Comparison of ENCODE assay signal across 17 cellular contexts in the genomic region with DNA sequence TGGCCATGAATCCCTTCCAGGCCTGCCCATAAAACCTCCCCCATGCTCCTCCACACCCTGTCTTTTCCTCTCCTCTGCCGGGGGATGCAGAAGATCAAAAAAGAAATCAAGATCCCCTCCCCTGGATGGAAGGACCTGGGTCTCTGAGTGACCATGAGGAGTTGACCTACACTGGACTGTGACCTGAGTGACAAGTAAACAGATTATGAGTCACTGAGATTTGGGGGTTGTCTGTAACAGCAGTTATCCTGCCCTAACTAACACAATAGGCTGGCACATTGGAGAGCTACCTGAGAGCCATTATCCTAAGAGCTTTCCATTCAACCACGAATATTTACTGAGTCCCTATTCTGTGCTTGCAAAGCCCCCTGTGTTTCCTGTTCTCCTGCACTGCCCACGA.
"Had no signal": no experiment of that assay in that cellular context is flagged by ENCODE, and none has a peak within 500 bp of the region (broad histone marks: within the 10 kb centered on the region; RNA-seq: fewer than 3 reads in every experiment).

No MANE protein-coding gene starts in this region.

- H3K36me3 ChIP-seq: heart left ventricle, ovary, sigmoid colon, spleen had no signal

- H3K27ac Mint-ChIP-seq: activated naive CD4-positive, alpha-beta T cell treated with anti-CD3 and anti-CD28 coated beads for 36 hours; effector memory CD8-positive, alpha-beta T cell; mesothelial cell of epicardium; stimulated activated naive CD8-positive, alpha-beta T cell treated with anti-CD3 and anti-CD28 coated beads, Interleukin-15, amount 100 ng/mL, for 72 hours; type B pancreatic cell had no signal

- DNase-seq: activated CD4-positive, alpha-beta T cell treated with anti-CD3 and anti-CD28 coated beads, Interleukin-2, amount 50 U/mL, for 1 hour; activated CD8-positive, alpha-beta memory T cell treated with anti-CD3 and anti-CD28 coated beads for 24 hours; activated naive CD4-positive, alpha-beta T cell treated with anti-CD3 and anti-CD28 coated beads for 36 hours; dermis blood vessel endothelial cell; effector memory CD8-positive, alpha-beta T cell; heart left ventricle; left cardiac atrium; ovary; sigmoid colon; spleen; stimulated activated naive CD8-positive, alpha-beta T cell treated with anti-CD3 and anti-CD28 coated beads, Interleukin-15, amount 100 ng/mL, for 72 hours had no signal

- ATAC-seq: activated CD4-positive, CD25-positive, alpha-beta regulatory T cell treated with anti-CD3 and anti-CD28 coated beads, Interleukin-2, amount 50 U/mL, for 24 hours; effector memory CD8-positive, alpha-beta T cell; heart left ventricle; left cardiac atrium; stimulated activated naive CD8-positive, alpha-beta T cell treated with anti-CD3 and anti-CD28 coated beads, Interleukin-15, amount 100 ng/mL, for 72 hours had no signal

- H3K4me1 ChIP-seq: sigmoid colon had no signal

- H3K27ac ChIP-seq: heart left ventricle, ovary, sigmoid colon, spleen had no signal

- H3K4me3 ChIP-seq: heart left ventricle, lung, ovary, sigmoid colon, spleen had no signal

- H3K27me3 ChIP-seq: heart left ventricle, ovary had no signal

- H3K4me1 Mint-ChIP-seq: mesothelial cell of epicardium had no signal

- H3K36me3 Mint-ChIP-seq: mesothelial cell of epicardium, type B pancreatic cell had no signal

- H3K9me3 Mint-ChIP-seq: activated naive CD4-positive, alpha-beta T cell treated with anti-CD3 and anti-CD28 coated beads for 36 hours; effector memory CD8-positive, alpha-beta T cell; mesothelial cell of epicardium; stimulated activated naive CD8-positive, alpha-beta T cell treated with anti-CD3 and anti-CD28 coated beads, Interleukin-15, amount 100 ng/mL, for 72 hours; type B pancreatic cell had no signal

- H3K9me3 ChIP-seq: heart left ventricle, ovary, sigmoid colon, spleen had no signal

- FAIRE-seq: astrocyte, frontal cortex had no signal

- H3K4me3 Mint-ChIP-seq: activated naive CD4-positive, alpha-beta T cell treated with anti-CD3 and anti-CD28 coated beads for 36 hours; effector memory CD8-positive, alpha-beta T cell; mesothelial cell of epicardium; stimulated activated naive CD8-positive, alpha-beta T cell treated with anti-CD3 and anti-CD28 coated beads, Interleukin-15, amount 100 ng/mL, for 72 hours; type B pancreatic cell had no signal
